ENCODE assay signal across 8 cellular contexts in genomic region chr17:38870259-38871165, GRCh38. TPM values are rescaled to one million over a fixed set of nuclear protein-coding genes. Genes with fewer than 3 reads are reported as not detected.
DNase-seq lines count a peak whose midpoint lies in the region; ATAC-seq and TF ChIP-seq lines count a peak whose summit lies in the region.

No MANE protein-coding gene starts in this region.

- ATAC-seq in HG03432 (IDR thresholded peaks at IDR 0.05; ENCODE audit: unreplicated experiment) (peak; percentile 26), Right ventricle myocardium superior (ENCODE audit: poor library complexity) (peak; percentile 64), HG02623 (IDR thresholded peaks at IDR 0.05; ENCODE audit: unreplicated experiment) (no peak)
- ATAC-seq in activated naive CD4-positive, alpha-beta T cell treated with anti-CD3 and anti-CD28 coated beads, Interleukin-2, amount 50 U/mL, for 72 hours: peak; percentile 33 to 54

- H3K27ac ChIP-seq in SK-N-SH (ENCODE audit: low read depth in 2 of 2, low read length in 1 of 2): peak overlapping the region; percentile 89 to 96
- H3K27ac ChIP-seq in vagina: peak overlapping the region; percentile 95

- H3K9ac ChIP-seq in SK-N-SH: peak overlapping the region; percentile 96

- in situ Hi-C loops in G401 (cut with HindIII; ENCODE audit: low sequenced_read_pairs): no loop called here

- CTCF ChIA-PET in SK-N-SH (lab: Yijun Ruan, JAX): interaction anchor here (0.9 to 2.9 kb wide), 9 partner anchors 12 to 283 kb away, joined by 3 to 16 read pairs (median 5); no protein-coding TSS in a partner anchor

- TF ChIP-seq EP300 in SK-N-SH (IDR thresholded peaks at IDR 0.05; ENCODE audit: borderline replicate concordance in 1 of 2, low read depth in 1 of 2, low read length in 1 of 2): 0 out of 4 replicates have a peak, but pooled peaks of 1 of the 2 experiments have one; percentile 7

- peaks cover 5 to 19% of the 10 kb centered on the region in 2 donors for H3K36me3 Mint-ChIP-seq in activated naive CD4-positive, alpha-beta T cell treated with anti-CD3 and anti-CD28 coated beads, Interleukin-2, amount 50 U/mL, for 72 hours

- intact Hi-C loops in Right ventricle myocardium superior (cut with DNase I): no loop called here
- intact Hi-C loops in vagina (cut with DNase I): loop anchor here (5.0 to 10.0 kb wide), 2 partner anchors 54 to 282 kb away; partner anchors contain the start of genes LASP1NB and PLXDC1

- DNase-seq in G401 (ENCODE audit: low spot score): peak; percentile 61
- DNase-seq in SK-N-SH: peak; percentile 83
- peak; percentile 70 to 72 for DNase-seq in activated naive CD4-positive, alpha-beta T cell treated with anti-CD3 and anti-CD28 coated beads, Interleukin-2, amount 50 U/mL, for 72 hours (ENCODE audit: low spot score in 2 of 2)
- DNase-seq in Right ventricle myocardium superior: peak; percentile 90
- DNase-seq in pons (ENCODE audit: low spot score): peak; percentile 53
- no peak for DNase-seq in vagina (ENCODE audit: extremely low spot score in 2 of 2)

- under 1% methylated on average over 15 of the region's 56 CpGs for WGBS in SK-N-SH (ENCODE audit: low lambda C conversion rate)

- H3F3A ChIP-seq in SK-N-SH (replicated peaks; ENCODE audit: insufficient read depth): peaks cover 22% of the 10 kb centered on the region

- peaks cover 44% of the 10 kb centered on the region for H4K20me1 ChIP-seq in SK-N-SH (ENCODE audit: insufficient read depth)

- H3K4me1 ChIP-seq in SK-N-SH (ENCODE audit: control insufficient read depth in 1 of 2, insufficient read depth in 2 of 2, low read depth in 1 of 2, low read length in 1 of 2) (peaks cover 23 to 43% of the 10 kb centered on the region in 2 experiments; a peak in 3 of 4 replicates), vagina (peaks cover 59% of the 10 kb centered on the region)

- no peaks in the 10 kb centered on the region for H3K9me2 ChIP-seq in SK-N-SH

- peak overlapping the region; percentile 75 for H2AFZ ChIP-seq in SK-N-SH (ENCODE audit: low read depth)

- no peaks in the 10 kb centered on the region for H3K9me3 Mint-ChIP-seq in activated naive CD4-positive, alpha-beta T cell treated with anti-CD3 and anti-CD28 coated beads, Interleukin-2, amount 50 U/mL, for 72 hours

- no peaks in the 10 kb centered on the region for H3K27me3 ChIP-seq in SK-N-SH (ENCODE audit: insufficient read depth)
- no peaks in the 10 kb centered on the region for H3K27me3 ChIP-seq in vagina

- POLR2A ChIA-PET in SK-N-SH (lab: Yijun Ruan, JAX): interaction anchor here (0.5 to 3.8 kb wide), 12 partner anchors 14 to 119 kb away, joined by 3 to 41 read pairs (median 4); partner anchors contain the start of genes CWC25, LASP1NB, PIP4K2B and RPL23

- no peak for TF ChIP-seq POLR2A in vagina (IDR thresholded peaks at IDR 0.05)

- H3K36me3 ChIP-seq in SK-N-SH (replicated peaks in 1 of 2; ENCODE audit: control insufficient read depth in 1 of 2, insufficient read depth in 2 of 2, low read length in 1 of 2): peaks cover 6 to 14% of the 10 kb centered on the region in 2 experiments
- no peaks in the 10 kb centered on the region for H3K36me3 ChIP-seq in vagina

- no peaks in the 10 kb centered on the region for H3K9me3 ChIP-seq in SK-N-SH
- no peaks in the 10 kb centered on the region for H3K9me3 ChIP-seq in vagina

- no peak for TF ChIP-seq CTCF in SK-N-SH (IDR thresholded peaks at IDR 0.05)
- TF ChIP-seq CTCF in vagina (IDR thresholded peaks at IDR 0.05): peak in 1 of 3 experiments; percentile 2

- H3K27ac Mint-ChIP-seq in activated naive CD4-positive, alpha-beta T cell treated with anti-CD3 and anti-CD28 coated beads, Interleukin-2, amount 50 U/mL, for 72 hours: peak overlapping the region; percentile 96 to 98

- H3K4me2 ChIP-seq in SK-N-SH: peak overlapping the region; percentile 95

- H3K79me2 ChIP-seq in SK-N-SH (ENCODE audit: insufficient read depth): peaks cover 56% of the 10 kb centered on the region

- TF ChIP-seq RAD21 in SK-N-SH (IDR thresholded peaks at IDR 0.05; ENCODE audit: low read length): no peak

- peak overlapping the region; percentile 94 to 97 for H3K4me3 ChIP-seq in SK-N-SH (ENCODE audit: low read depth in 2 of 2, low read length in 1 of 2)
- peak overlapping the region; percentile 91 to 96 for H3K4me3 ChIP-seq in vagina

TF ChIP-seq in SK-N-SH, 30 proteins besides CTCF, POLR2A, EP300 and RAD21 (continues in another document):
- TF ChIP-seq MAX (IDR thresholded peaks at IDR 0.05; ENCODE audit: low read depth) (0 out of 2 replicates have a peak, but pooled peaks have one; percentile 6), RXRA (IDR thresholded peaks at IDR 0.05; ENCODE audit: borderline replicate concordance, low read depth) (no peak), REST (IDR thresholded peaks at IDR 0.05; ENCODE audit: low read depth, low read length) (no peak), TAF1 (IDR thresholded peaks at IDR 0.05; ENCODE audit: borderline replicate concordance, low read depth, low read length) (no peak), RFX5 (IDR thresholded peaks at IDR 0.05; ENCODE audit: low read length) (no peak), ZBTB33 (IDR thresholded peaks at IDR 0.05; ENCODE audit: borderline replicate concordance, low read depth) (no peak), EZH2phosphoT487 (IDR thresholded peaks at IDR 0.05; ENCODE audit: borderline replicate concordance, low read depth) (no peak), GATA2 (CRISPR knock-in tag; IDR thresholded peaks at IDR 0.05) (0 out of 2 replicates have a peak, but pooled peaks have one; percentile 9), FOSL2 (IDR thresholded peaks at IDR 0.05; ENCODE audit: borderline replicate concordance, low read depth) (no peak), JUND (IDR thresholded peaks at IDR 0.05) (no peak), SMC3 (IDR thresholded peaks at IDR 0.05; ENCODE audit: low read depth, low read length) (no peak)

RNA-seq across cellular contexts. Expression of gene LASP1, which starts 0.7 kb away (rescaled TPM):
- 136 and 141 TPM in 2 replicates for total RNA-seq in G401 (2014; rRNA removed; shearing (Covaris generic))
- polyA plus RNA-seq in SK-N-SH (2012; rRNA removed): 79.7 and 102 TPM in 2 replicates
- polyA plus RNA-seq in SK-N-SH (2012; cell fraction: cytosol; rRNA removed): 59.0 and 70.3 TPM in 2 replicates
- 88.9 and 142 TPM in 2 replicates for polyA plus RNA-seq in SK-N-SH (2012; cell fraction: nucleus; rRNA removed)
- 100 to 1,000 TPM; 141 to 185 TPM for total RNA-seq in activated naive CD4-positive, alpha-beta T cell treated with anti-CD3 and anti-CD28 coated beads, Interleukin-2, amount 50 U/mL, for 72 hours
- 31.7 TPM for total RNA-seq in Right ventricle myocardium superior
- total RNA-seq in vagina: 69.0 TPM

RNA-seq across cellular contexts. Expression of gene RPL23, which starts 17.0 kb away (rescaled TPM):
- total RNA-seq in G401 (2014; rRNA removed; shearing (Covaris generic)): 1,883 and 2,158 TPM in 2 replicates
- polyA plus RNA-seq in SK-N-SH (2012; rRNA removed): 2,658 and 2,763 TPM in 2 replicates
- 3,488 and 4,696 TPM in 2 replicates for polyA plus RNA-seq in SK-N-SH (2012; cell fraction: cytosol; rRNA removed)
- polyA plus RNA-seq in SK-N-SH (2012; cell fraction: nucleus; rRNA removed): 540 and 582 TPM in 2 replicates
- total RNA-seq in activated naive CD4-positive, alpha-beta T cell treated with anti-CD3 and anti-CD28 coated beads, Interleukin-2, amount 50 U/mL, for 72 hours: 1,000 to 10,000 TPM; 1,602 to 2,658 TPM
- total RNA-seq in Right ventricle myocardium superior: 767 TPM
- total RNA-seq in vagina: 1,585 TPM

RNA-seq across cellular contexts. Expression of gene CWC25, which starts 45.4 kb away (rescaled TPM):
- 11.2 and 19.9 TPM in 2 replicates for total RNA-seq in G401 (2014; rRNA removed; shearing (Covaris generic))
- polyA plus RNA-seq in SK-N-SH (2012; rRNA removed): 15.6 and 21.2 TPM in 2 replicates
- polyA plus RNA-seq in SK-N-SH (2012; cell fraction: cytosol; rRNA removed): 12.0 and 12.4 TPM in 2 replicates
- 63.5 and 64.6 TPM in 2 replicates for polyA plus RNA-seq in SK-N-SH (2012; cell fraction: nucleus; rRNA removed)
- 10 to 100 TPM; 19.2 to 41.9 TPM for total RNA-seq in activated naive CD4-positive, alpha-beta T cell treated with anti-CD3 and anti-CD28 coated beads, Interleukin-2, amount 50 U/mL, for 72 hours
- total RNA-seq in Right ventricle myocardium superior (7.6 TPM), vagina (25.5 TPM)

Comparison
In these comparisons a context has a peak if more than half of its experiments do, and no peak if none do; other contexts are left out.
1. DNase-seq: peak in G401 (single experiment), SK-N-SH (single experiment), activated naive CD4-positive, alpha-beta T cell treated with anti-CD3 and anti-CD28 coated beads, Interleukin-2, amount 50 U/mL, for 72 hours (2 of 2), Right ventricle myocardium superior (single experiment) and pons (single experiment); none in vagina (0 of 2).